ENCODE assay signal across 8 cellular contexts in the genomic region with DNA sequence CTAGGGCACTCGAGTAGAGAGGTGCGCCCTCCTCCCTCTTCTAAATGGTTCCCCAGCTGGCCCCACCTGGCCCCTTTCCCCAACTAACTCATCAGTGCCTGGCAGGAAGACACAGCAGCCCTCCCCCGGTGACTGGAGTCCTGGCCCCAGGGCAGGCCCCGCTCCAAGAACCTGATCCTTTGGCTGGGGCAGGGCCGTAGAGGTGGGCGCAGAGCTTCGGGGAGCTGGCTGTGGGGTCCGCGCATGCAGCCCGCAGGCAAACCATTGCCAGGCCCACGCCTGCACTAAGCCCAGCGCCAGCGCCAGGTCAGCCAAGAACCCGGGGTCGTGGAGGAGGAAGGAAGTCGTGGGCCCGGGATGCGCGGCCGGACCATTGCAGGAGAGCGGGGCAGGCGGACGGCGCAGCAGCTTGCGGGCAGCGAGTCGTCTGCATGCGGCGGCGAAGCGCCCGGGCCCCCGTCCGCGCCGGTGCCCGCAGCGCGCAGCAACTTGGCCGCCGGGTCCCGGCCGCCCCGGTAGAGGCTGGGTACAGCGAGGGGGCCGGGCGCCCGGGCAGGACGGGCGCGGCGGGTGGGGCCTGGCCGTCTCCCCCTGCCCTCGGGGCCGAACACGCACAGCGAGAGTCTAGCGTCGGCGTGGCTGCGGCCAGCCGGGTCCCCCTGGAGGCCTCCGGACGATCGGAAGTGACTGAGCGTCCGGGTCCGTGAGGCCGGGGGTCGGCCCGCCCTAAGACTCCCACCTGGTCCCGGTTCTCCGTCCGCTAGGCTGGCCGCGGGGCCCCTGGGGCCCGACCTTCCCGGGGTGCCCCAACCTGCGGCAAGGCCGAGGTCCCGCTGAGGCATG. TPM values are rescaled to one million over a fixed set of nuclear protein-coding genes. Genes with fewer than 3 reads are reported as not detected.
DNase-seq lines count a peak whose midpoint lies in the region; ATAC-seq and TF ChIP-seq lines count a peak whose summit lies in the region.

No MANE protein-coding gene starts in this region.

- no peak overlapping the region for H3K27ac Mint-ChIP-seq in Calu3 (ENCODE audit: unreplicated experiment)

- 23% methylated on average over 20 of the region's 81 CpGs; no CpG with 5 or more reads in 1 of the 2 donors for WGBS in esophagus squamous epithelium, 2 donors
- no CpG with 5 or more reads among the region's 81 CpGs for WGBS in trophoblast cell (ENCODE audit: extremely low coverage, insufficient coverage, insufficient read length)

- H3K4me1 Mint-ChIP-seq in Calu3 (ENCODE audit: low read depth, unreplicated experiment) = peaks cover 9% of the 10 kb centered on the region

- POLR2A ChIA-PET in Panc1 (lab: Charles Lee) = no interaction called here

- peak overlapping the region; percentile 81 for H3K27ac ChIP-seq in Panc1 (ENCODE audit: low read length)
- H3K27ac ChIP-seq in esophagus squamous epithelium = peak overlapping the region; percentile 45 to 87 (median 72)
- H3K27ac ChIP-seq in trophoblast cell (ENCODE audit: low read depth, low read length) = no peak overlapping the region

- H3K27me3 Mint-ChIP-seq in Calu3 (ENCODE audit: unreplicated experiment) = no peaks in the 10 kb centered on the region

- in situ Hi-C loops in Panc1 (cut with HindIII; ENCODE audit: low pct_unique_long_range_greater_than_20kb, low sequenced_read_pairs) = no loop called here

- CTCF ChIA-PET in Calu3 (lab: Charles Lee) (no interaction called here), Panc1 (lab: Charles Lee) (no interaction called here)

- TF ChIP-seq CTCF in Calu3 (IDR thresholded peaks at IDR 0.05; ENCODE audit: unreplicated experiment) (no peak), Panc1 (IDR thresholded peaks at IDR 0.05) (no peak), esophagus squamous epithelium (IDR thresholded peaks at IDR 0.05) (no peak), GM10266 (IDR thresholded peaks at IDR 0.05; ENCODE audit: control insufficient read depth, insufficient read depth, low read depth, missing control alignments) (no peak)

- peak overlapping the region; percentile 61 for H2BK120ac ChIP-seq in trophoblast cell (ENCODE audit: insufficient read depth, low read length, poor library complexity)

- H3K9ac ChIP-seq in trophoblast cell (ENCODE audit: low read length) = no peak overlapping the region

- peak overlapping the region; percentile 90 for H4K91ac ChIP-seq in trophoblast cell (ENCODE audit: low read depth, low read length)

- peak overlapping the region; percentile 87 for H2AFZ ChIP-seq in trophoblast cell (ENCODE audit: insufficient read depth, low read length, poor library complexity)

- TF ChIP-seq POLR2A in esophagus squamous epithelium (IDR thresholded peaks at IDR 0.05) = no peak

- H4K8ac ChIP-seq in trophoblast cell (ENCODE audit: low read depth, low read length) = peak overlapping the region; percentile 67

- H2AK5ac ChIP-seq in trophoblast cell (ENCODE audit: low read length) = peak overlapping the region; percentile 57

- DNase-seq in Calu3 (no peak), Panc1 (ENCODE audit: low read depth, low spot score) (no peak), esophagus squamous epithelium (lab: John Stamatoyannopoulos, UW) (no peak), trophoblast cell (no peak), inferior parietal cortex (ENCODE audit: extremely low spot score) (no peak), NCI-H187 treated with DMSO at 0.1 percent for 48 hours (lab: John Stamatoyannopoulos, UW) (no peak), GM10266 (ENCODE audit: extremely low spot score) (no peak)

- H3K4me2 ChIP-seq in trophoblast cell (ENCODE audit: low read length) = peak overlapping the region; percentile 66

- H3K4me3 Mint-ChIP-seq in Calu3 (ENCODE audit: low read depth, unreplicated experiment) = peak overlapping the region; percentile 82

- H3K4me1 ChIP-seq in Panc1 (ENCODE audit: control insufficient read depth, insufficient read depth, low read length) = peaks cover 33% of the 10 kb centered on the region
- H3K4me1 ChIP-seq in esophagus squamous epithelium = peaks cover 43 to 72% (median 52%) of the 10 kb centered on the region in 3 donors
- peaks cover 28 to 31% of the 10 kb centered on the region in 2 experiments for H3K4me1 ChIP-seq in trophoblast cell (ENCODE audit: control insufficient read depth in 1 of 2, insufficient read depth in 2 of 2, low read length in 2 of 2)

- no peaks in the 10 kb centered on the region for H3K9me3 ChIP-seq in Panc1 (ENCODE audit: control insufficient read depth, insufficient read depth, low read depth, low read length)
- H3K9me3 ChIP-seq in esophagus squamous epithelium = no peaks in the 10 kb centered on the region
- peaks cover under 1% of the 10 kb centered on the region for H3K9me3 ChIP-seq in trophoblast cell (ENCODE audit: insufficient read depth, low read depth, low read length)

- intact Hi-C loops in Calu3 (cut with micrococcal nuclease; ENCODE audit: unreplicated experiment) (no loop called here), Panc1 (cut with micrococcal nuclease; ENCODE audit: unreplicated experiment) (no loop called here), esophagus squamous epithelium (cut with DNase I) (no loop called here)

- no peak overlapping the region for H3K23ac ChIP-seq in trophoblast cell (ENCODE audit: low read length)

- H3K36me3 Mint-ChIP-seq in Calu3 (ENCODE audit: insufficient read depth, unreplicated experiment) = peaks cover 39% of the 10 kb centered on the region

- BruUV-seq in Calu3 (replicated peaks; lab: Mats Ljungman, UMichigan) (no TSS peak), Panc1 (replicated peaks; lab: Mats Ljungman, UMichigan) (no TSS peak)

- ATAC-seq in Panc1 (no peak), HG03095 (IDR thresholded peaks at IDR 0.05; ENCODE audit: unreplicated experiment) (no peak)

- H3K14ac ChIP-seq in trophoblast cell (ENCODE audit: low read length) = peak overlapping the region; percentile 23

- H3K36me3 ChIP-seq in Panc1 (ENCODE audit: control insufficient read depth, insufficient read depth, low read length) (no peaks in the 10 kb centered on the region), esophagus squamous epithelium (peaks cover 0 to 9% (median 5%) of the 10 kb centered on the region in 3 donors), trophoblast cell (ENCODE audit: control insufficient read depth in 1 of 2, insufficient read depth in 2 of 2, low read length in 2 of 2) (peaks cover 0 to 5% of the 10 kb centered on the region in 2 experiments)

- H2BK5ac ChIP-seq in trophoblast cell (ENCODE audit: low read depth, low read length, poor library complexity) = no peak overlapping the region

- no peaks in the 10 kb centered on the region for H3K9me3 Mint-ChIP-seq in Calu3 (ENCODE audit: low read depth, unreplicated experiment)

- H2BK12ac ChIP-seq in trophoblast cell (ENCODE audit: low read length) = peak overlapping the region; percentile 12

- peaks cover 11% of the 10 kb centered on the region for H3K79me1 ChIP-seq in trophoblast cell (ENCODE audit: low read length)

- H3K27me3 ChIP-seq in Panc1 (ENCODE audit: control insufficient read depth, insufficient read depth, low read length) (no peaks in the 10 kb centered on the region), esophagus squamous epithelium (no peaks in the 10 kb centered on the region), trophoblast cell (ENCODE audit: insufficient read depth, low read length) (no peaks in the 10 kb centered on the region)

- H4K12ac ChIP-seq in trophoblast cell (ENCODE audit: low read depth, low read length) = peak overlapping the region; percentile 56

- peaks cover 13% of the 10 kb centered on the region for H3K79me2 ChIP-seq in trophoblast cell (ENCODE audit: control insufficient read depth, insufficient read depth, low read length, poor library complexity)

- H3K4ac ChIP-seq in trophoblast cell (ENCODE audit: low read depth, low read length) = peak overlapping the region; percentile 18

- H3K4me3 ChIP-seq in Panc1 (ENCODE audit: low read depth in 2 of 2, low read length in 2 of 2) = peak overlapping the region; percentile 25 to 48
- peak overlapping the region; percentile 32 to 93 (median 74) for H3K4me3 ChIP-seq in esophagus squamous epithelium
- peak overlapping the region; percentile 6 for H3K4me3 ChIP-seq in trophoblast cell (ENCODE audit: low read depth, low read length)

- peak overlapping the region; percentile 96 for H3K18ac ChIP-seq in trophoblast cell (ENCODE audit: low read length)

RNA-seq across cellular contexts. Expression of a gene that starts 1.0 kb away (rescaled TPM):
- total RNA-seq in Calu3 (2022) (57.3 and 62.9 TPM in 2 replicates), Panc1 (2021; ENCODE audit: unreplicated experiment) (55.7 TPM), esophagus squamous epithelium (10 to 100 TPM; 39.3 to 55.1 (median 45.8) TPM)
- 83.8 TPM for polyA plus RNA-seq in Panc1 (2012; ENCODE audit: insufficient read length)
- polyA plus RNA-seq in trophoblast cell (2013) = 43.0 and 44.0 TPM in 2 replicates

RNA-seq across cellular contexts. Expression of a gene that starts 14.2 kb away (rescaled TPM):
- total RNA-seq in Calu3 (2022) (1.6 and 2.0 TPM in 2 replicates), Panc1 (2021; ENCODE audit: unreplicated experiment) (0.77 TPM), esophagus squamous epithelium (1 to 10 TPM; 1.6 to 4.5 (median 3.4) TPM)
- polyA plus RNA-seq in Panc1 (2012; ENCODE audit: insufficient read length) = 1.1 TPM
- 4.0 TPM in 2 replicates for polyA plus RNA-seq in trophoblast cell (2013)

RNA-seq across cellular contexts. Expression of a gene that starts 16.0 kb away (rescaled TPM):
- total RNA-seq in Calu3 (2022) (28.6 and 29.5 TPM in 2 replicates), Panc1 (2021; ENCODE audit: unreplicated experiment) (34.3 TPM), esophagus squamous epithelium (10 to 100 TPM; 23.9 to 36.3 (median 27.0) TPM)
- 60.2 TPM for polyA plus RNA-seq in Panc1 (2012; ENCODE audit: insufficient read length)
- polyA plus RNA-seq in trophoblast cell (2013) = 13.6 and 13.8 TPM in 2 replicates

Comparison
In these comparisons a context has a peak if more than half of its experiments do, and no peak if none do; other contexts are left out.
1. H3K4me3 ChIP-seq: peak in every context shown above with its lines; median percentile 74 in esophagus squamous epithelium; 36 in Panc1; 6 in trophoblast cell.